In the genomic region with DNA sequence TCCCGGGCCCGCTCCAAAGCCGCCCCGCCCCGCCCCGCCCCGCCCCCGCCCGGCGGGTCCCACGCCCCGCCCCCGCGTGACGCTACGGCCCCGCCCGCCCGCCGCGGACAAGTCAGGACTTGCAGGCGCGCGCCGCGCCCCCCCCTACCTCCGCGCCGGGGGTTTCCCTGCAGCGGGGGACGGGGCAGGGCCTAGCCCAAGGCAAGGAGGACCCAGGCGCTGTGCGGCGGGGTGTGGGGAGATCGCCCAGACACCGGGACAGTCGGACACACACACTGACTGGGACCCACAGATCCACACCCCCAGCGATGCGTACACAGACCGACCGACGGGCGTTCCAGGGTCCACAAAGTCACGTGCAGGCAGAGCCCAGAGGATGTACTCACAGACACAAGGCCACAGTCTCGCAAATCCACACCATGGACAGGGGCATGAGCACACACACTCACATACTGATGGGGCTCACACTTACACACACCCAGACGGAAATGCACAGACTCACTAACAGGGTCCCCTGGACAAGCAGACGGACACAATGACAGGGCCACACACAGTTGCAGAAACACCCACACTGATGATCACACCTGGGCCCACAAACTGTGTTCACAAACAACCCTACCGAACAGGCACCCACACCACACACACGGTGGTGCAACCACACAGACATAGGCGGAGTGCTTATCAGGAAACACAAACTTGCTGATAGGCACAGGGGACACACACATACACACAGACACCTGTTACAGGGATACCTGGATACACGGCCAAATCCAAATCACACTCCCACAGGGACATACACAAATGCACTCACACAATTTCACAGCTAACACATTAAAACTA, we compare ENCODE assay signal across 8 cellular contexts. TPM values are rescaled to one million over a fixed set of nuclear protein-coding genes. Genes with fewer than 3 reads are reported as not detected.
DNase-seq lines count a peak whose midpoint lies in the region; ATAC-seq and TF ChIP-seq lines count a peak whose summit lies in the region.

No MANE protein-coding gene starts in this region.

- H3K4me1 Mint-ChIP-seq in IgD-negative memory B cell, result peaks cover 6 to 19% (median 15%) of the 10 kb centered on the region in 3 donors

- in situ Hi-C loops in transverse colon (cut with MboI; ENCODE audit: low pct_ligation_motif_present in 1 of 4, low pct_unique_long_range_greater_than_20kb in 1 of 4, low sequenced_read_pairs in 3 of 4), result no loop called here

- peak overlapping the region; percentile 84 for H2AFZ ChIP-seq in SU-DHL-6 (ENCODE audit: low read depth, low read length, severe bottlenecking)

- TF ChIP-seq CTCF in AG04449 (IDR thresholded peaks at IDR 0.05; ENCODE audit: insufficient read depth, low read length, missing control alignments), result no peak
- no peak for TF ChIP-seq CTCF in SU-DHL-6 (IDR thresholded peaks at IDR 0.05; ENCODE audit: insufficient read depth, low read length, poor library complexity, severe bottlenecking)
- no peak for TF ChIP-seq CTCF in heart right ventricle (IDR thresholded peaks at IDR 0.05)
- TF ChIP-seq CTCF in transverse colon (IDR thresholded peaks at IDR 0.05), result no peak

- H3K27me3 Mint-ChIP-seq in IgD-negative memory B cell, result peaks cover 4% of the 10 kb centered on the region

- peak overlapping the region; percentile 59 to 82 (median 78) for H3K4me3 Mint-ChIP-seq in IgD-negative memory B cell

- H3K9ac ChIP-seq in SU-DHL-6 (ENCODE audit: low read length) (peak overlapping the region; percentile 63), adipocyte (ENCODE audit: low read length) (peak overlapping the region; percentile 88)

- no peaks in the 10 kb centered on the region for H3K9me3 Mint-ChIP-seq in IgD-negative memory B cell

- TF ChIP-seq EP300 in transverse colon (IDR thresholded peaks at IDR 0.05; ENCODE audit: low read depth), result no peak

- H3K27me3 ChIP-seq in SU-DHL-6 (ENCODE audit: low read length) (no peaks in the 10 kb centered on the region), adipocyte (replicated peaks; ENCODE audit: control insufficient read depth, insufficient read depth, low read length) (no peaks in the 10 kb centered on the region), heart right ventricle (no peaks in the 10 kb centered on the region), transverse colon (no peaks in the 10 kb centered on the region)

- peak overlapping the region; percentile 79 to 91 (median 80) for H3K27ac Mint-ChIP-seq in IgD-negative memory B cell

- H3K4me1 ChIP-seq in adipocyte (ENCODE audit: control insufficient read depth, insufficient read depth, low read length), result peaks cover 32% of the 10 kb centered on the region
- peaks cover 11 to 57% (median 37%) of the 10 kb centered on the region in 9 donors for H3K4me1 ChIP-seq in heart right ventricle
- H3K4me1 ChIP-seq in transverse colon, result peaks cover 12 to 55% (median 37%) of the 10 kb centered on the region in 4 donors

- peaks cover 5% of the 10 kb centered on the region; the same call in 1 of the 2 replicates for H3F3A ChIP-seq in SU-DHL-6 (ENCODE audit: insufficient read depth)

- no peaks in the 10 kb centered on the region for H4K20me1 ChIP-seq in SU-DHL-6 (ENCODE audit: low read depth, low read length)

- peak; percentile 27 to 58 (median 46) for ATAC-seq in heart right ventricle

- H3K9me2 ChIP-seq in SU-DHL-6 (replicated peaks; ENCODE audit: insufficient read depth, low read length), result no peaks in the 10 kb centered on the region

- H3K36me3 Mint-ChIP-seq in IgD-negative memory B cell, result no peaks in the 10 kb centered on the region

- H3K27ac ChIP-seq in SU-DHL-6 (ENCODE audit: low read depth, low read length) (peak overlapping the region; percentile 43; the same call in 1 of the 2 replicates), heart right ventricle (peak overlapping the region; percentile 68 to 100 (median 84)), transverse colon (peak overlapping the region; percentile 97 to 100 (median 99))

- TF ChIP-seq POLR2A in GM18526 (IDR thresholded peaks at IDR 0.05; ENCODE audit: extremely low read depth, insufficient read length) (peak; percentile 44), transverse colon (IDR thresholded peaks at IDR 0.05) (peak; percentile 86)

- H3K79me2 ChIP-seq in SU-DHL-6 (ENCODE audit: insufficient read depth, low read length), result no peaks in the 10 kb centered on the region

- H3K4me2 ChIP-seq in SU-DHL-6 (ENCODE audit: low read depth, low read length, poor library complexity, severe bottlenecking), result peak overlapping the region; percentile 70

- intact Hi-C loops in heart right ventricle (cut with DNase I) (loop anchor here in 1 of 10 donors (10.0 kb wide), 1 partner anchor 217 kb away; a partner anchor contains a TSS), transverse colon (cut with DNase I; ENCODE audit: low total_unique reads) (no loop called here)

- H3K9me3 ChIP-seq in SU-DHL-6 (ENCODE audit: insufficient read depth, low read length), result no peaks in the 10 kb centered on the region
- H3K9me3 ChIP-seq in adipocyte (ENCODE audit: control insufficient read depth, low read length), result no peaks in the 10 kb centered on the region
- H3K9me3 ChIP-seq in heart right ventricle, result no peaks in the 10 kb centered on the region
- no peaks in the 10 kb centered on the region for H3K9me3 ChIP-seq in transverse colon

- CTCF ChIA-PET in AG04449 (lab: Yijun Ruan, JAX), result interaction anchor here (1.1 to 3.0 kb wide), 4 partner anchors 9 to 21 kb away, joined by 4 to 23 read pairs (median 16); no protein-coding TSS in a partner anchor

- H3K4me3 ChIP-seq in AG04449 (ENCODE audit: low read depth, low read length) (peak overlapping the region; percentile 95), SU-DHL-6 (ENCODE audit: insufficient read depth, low read length, poor library complexity, severe bottlenecking) (peak overlapping the region; percentile 49), adipocyte (ENCODE audit: low read length) (peak overlapping the region; percentile 91), heart right ventricle (peak overlapping the region; percentile 89 to 100 (median 98)), transverse colon (peak overlapping the region; percentile 29 to 98 (median 90))

- 7% methylated on average over 46 to 51 of the region's 51 CpGs for WGBS in heart right ventricle, 2 donors
- WGBS in transverse colon (ENCODE audit: low coverage in 1 of 2), 2 donors, result 33% methylated on average over 7 of the region's 51 CpGs; no CpG with 5 or more reads in 1 of the 2 donors

- POLR2A ChIA-PET in AG04449 (lab: Yijun Ruan, JAX), result no interaction called here

- H3K36me3 ChIP-seq in SU-DHL-6 (ENCODE audit: low read length) (no peaks in the 10 kb centered on the region), adipocyte (ENCODE audit: control insufficient read depth, insufficient read depth, low read length, severe bottlenecking) (no peaks in the 10 kb centered on the region), heart right ventricle (no peaks in the 10 kb centered on the region), transverse colon (no peaks in the 10 kb centered on the region)

- DNase-seq in AG04449 (ENCODE audit: low read depth, low spot score), result no peak
- DNase-seq in adipocyte (ENCODE audit: low read depth), result peak; percentile 96
- DNase-seq in heart right ventricle, result peak; percentile 90 to 92
- peak; percentile 61 for DNase-seq in pons (ENCODE audit: low spot score)
- DNase-seq in transverse colon, result peak; percentile 94

RNA-seq across cellular contexts. Expression of a gene that starts 0.4 kb away (rescaled TPM):
- polyA plus RNA-seq in IgD-negative memory B cell (5.1 TPM), heart right ventricle (1 to 10 TPM; 4.1 to 6.0 TPM)
- total RNA-seq in heart right ventricle (1 to 10 TPM; 2.4 to 5.5 (median 3.5) TPM), transverse colon (10 to 100 TPM; 10.9 to 31.0 (median 14.4) TPM)

RNA-seq across cellular contexts. Expression of a gene that starts 24.9 kb away (rescaled TPM):
- polyA plus RNA-seq in IgD-negative memory B cell (16.0 TPM), heart right ventricle (10 to 100 TPM; 15.8 to 31.1 TPM)
- total RNA-seq in heart right ventricle (10 to 100 TPM; 14.2 to 28.7 (median 17.4) TPM), transverse colon (10 to 100 TPM; 20.9 to 27.5 (median 22.4) TPM)

RNA-seq across cellular contexts. Expression of a gene that starts 43.2 kb away (rescaled TPM):
- polyA plus RNA-seq in IgD-negative memory B cell (2.3 TPM), heart right ventricle (10 to 100 TPM; 13.7 to 16.4 TPM)
- total RNA-seq in heart right ventricle (10 to 100 TPM in 8 of 10 donors, 1 to 10 TPM in 2; 9.2 to 14.2 (median 11.6) TPM), transverse colon (10 to 100 TPM in 2 of 4 donors, 1 to 10 TPM in 2; 7.2 to 17.2 (median 9.6) TPM)

Comparison
In these comparisons a context has a peak if more than half of its experiments do, and no peak if none do; other contexts are left out.
1. H3K27ac ChIP-seq: peak in every context shown above with its lines; median percentile 99 in transverse colon; 84 in heart right ventricle; 43 in SU-DHL-6.